In genomic region chr18:10681581-10682367, GRCh38 we compare ENCODE assay signal across 1 cellular context.
TF ChIP-seq lines count a peak whose summit lies in the region.

No MANE protein-coding gene starts in this region.

TF ChIP-seq in H1, 55 proteins besides CTCF, POLR2A, EP300 and RAD21:
- TF ChIP-seq YY1 (IDR thresholded peaks at IDR 0.05; ENCODE audit: low read depth, low read length) (no peak), SP1 (IDR thresholded peaks at IDR 0.05; ENCODE audit: low read depth, low read length) (no peak), CBX5 (IDR thresholded peaks at IDR 0.05; ENCODE audit: low read depth, low read length) (no peak), CHD7 (IDR thresholded peaks at IDR 0.05; ENCODE audit: insufficient replicate concordance, low read length) (no peak), TAF1 (IDR thresholded peaks at IDR 0.05; ENCODE audit: low read depth, low read length) (no peak), HDAC2 (IDR thresholded peaks at IDR 0.05; ENCODE audit: borderline replicate concordance in 1 of 2, low read depth in 2 of 2, low read length in 2 of 2) (no peak), TCF12 (IDR thresholded peaks at IDR 0.05; ENCODE audit: low read depth, low read length) (no peak), TAF7 (optimal IDR thresholded peaks at IDR 0.05; ENCODE audit: borderline replicate concordance, low read depth, low read length) (no peak)
TF ChIP-seq in H1: peak in this region for 0.
